Comparison of ENCODE assay signal across 1 cellular context in genomic region chr1:203146042-203146369, GRCh38.
TF ChIP-seq lines count a peak whose summit lies in the region.

No MANE protein-coding gene starts in this region.

TF ChIP-seq in GM23338, 12 proteins besides CTCF, POLR2A, EP300 and RAD21 (continued from another document):
- no peak for TF ChIP-seq ZNF462 (CRISPR knock-in tag; IDR thresholded peaks at IDR 0.05)
- TF ChIP-seq NANOG (IDR thresholded peaks at IDR 0.05; ENCODE audit: borderline replicate concordance), result no peak
TF ChIP-seq in GM23338: peak in this region for 0.
